ENCODE assay signal across 13 cellular contexts in genomic region chr22:41369089-41369745, GRCh38. TPM values are rescaled to one million over a fixed set of nuclear protein-coding genes. Genes with fewer than 3 reads are reported as not detected.
A peak's percentile ranks its signal among the peaks of the same experiment; 100 is the strongest.
DNase-seq lines count a peak whose midpoint lies in the region; ATAC-seq and TF ChIP-seq lines count a peak whose summit lies in the region.
"Had no signal": no experiment of that assay in that cellular context is flagged by ENCODE, and none has a peak within 500 bp of the region (broad histone marks: within the 10 kb centered on the region; RNA-seq: fewer than 3 reads in every experiment).

No MANE protein-coding gene starts in this region.

- no peak overlapping the region for H3K4me2 ChIP-seq in GM23338

- H3K36me3 Mint-ChIP-seq in GM23338 (ENCODE audit: low read depth), result no peaks in the 10 kb centered on the region
- H3K36me3 Mint-ChIP-seq: activated naive CD8-positive, alpha-beta T cell treated with anti-CD3 and anti-CD28 coated beads for 36 hours; memory B cell had no signal

- TF ChIP-seq CTCF in gastroesophageal sphincter (IDR thresholded peaks at IDR 0.05), result no peak
- TF ChIP-seq CTCF in foreskin keratinocyte (conservative IDR thresholded peaks at IDR 0.05), result no peak
- 0 out of 4 replicates have a peak, but pooled peaks of 1 of the 2 experiments have one; percentile 10 for TF ChIP-seq CTCF in GM23338 (conservative IDR thresholded peaks at IDR 0.05; ENCODE audit: low read depth in 2 of 2)

- no peak for TF ChIP-seq EP300 in gastroesophageal sphincter (IDR thresholded peaks at IDR 0.05)

- peaks cover 32% of the 10 kb centered on the region for H3K4me1 Mint-ChIP-seq in GM23338

- no peaks in the 10 kb centered on the region for H3K9me2 ChIP-seq in GM23338 (ENCODE audit: insufficient read depth)

- no peaks in the 10 kb centered on the region for H3K79me2 ChIP-seq in GM23338 (replicated peaks; ENCODE audit: insufficient read depth)

- no peaks in the 10 kb centered on the region for H3F3A ChIP-seq in GM23338 (replicated peaks; ENCODE audit: low read depth)

- ATAC-seq in gastroesophageal sphincter (no peak), HG02973 (IDR thresholded peaks at IDR 0.05; ENCODE audit: unreplicated experiment) (no peak), foreskin keratinocyte (no peak), GM23338 (no peak)
- ATAC-seq: Panc1, sciatic nerve had no signal

- H3K4me1 ChIP-seq in gastroesophageal sphincter, result peaks cover 0 to 67% (median 13%) of the 10 kb centered on the region in 3 donors
- H3K4me1 ChIP-seq in foreskin keratinocyte, result peaks cover 4% of the 10 kb centered on the region
- H3K4me1 ChIP-seq in GM23338 (ENCODE audit: insufficient read depth), result peaks cover 16% of the 10 kb centered on the region; the same call in 1 of the 2 replicates

- peak in 9 of 14 donors; percentile 29 to 76 (median 37) for DNase-seq in C1 segment of cervical spinal cord (lab: John Stamatoyannopoulos, UW)
- DNase-seq in NCI-H2171 (lab: John Stamatoyannopoulos, UW), result peak; percentile 74
- peak; percentile 30 for DNase-seq in putamen (ENCODE audit: low spot score)
- no peak for DNase-seq in T1000 (lab: John Stamatoyannopoulos, UW)
- no peak for DNase-seq in foreskin keratinocyte
- DNase-seq in GM23338 (ENCODE audit: low spot score), result no peak
- DNase-seq: activated naive CD8-positive, alpha-beta T cell treated with anti-CD3 and anti-CD28 coated beads for 36 hours; T-helper 9 cell had no signal

- H3K27me3 ChIP-seq in gastroesophageal sphincter, result no peaks in the 10 kb centered on the region
- peaks cover 25% of the 10 kb centered on the region for H3K27me3 ChIP-seq in foreskin keratinocyte
- no peaks in the 10 kb centered on the region for H3K27me3 ChIP-seq in GM23338 (ENCODE audit: insufficient read depth)

- peak overlapping the region; percentile 4 to 89 (median 85) for H3K27ac ChIP-seq in gastroesophageal sphincter
- H3K27ac ChIP-seq in foreskin keratinocyte, result no peak overlapping the region
- no peak overlapping the region for H3K27ac ChIP-seq in GM23338 (ENCODE audit: low read depth)

- no peak overlapping the region for H2AFZ ChIP-seq in GM23338

- TF ChIP-seq POLR2A in gastroesophageal sphincter (IDR thresholded peaks at IDR 0.05), result no peak

- WGBS in gastroesophageal sphincter (ENCODE audit: low coverage in 1 of 2), 2 donors, result 29 to 55% methylated on average over 2 to 3 of the region's 11 CpGs

- H3K4me3 ChIP-seq in gastroesophageal sphincter (peak overlapping the region; percentile 62 to 64), GM23338 (no peak overlapping the region)

- H3K9me3 ChIP-seq in gastroesophageal sphincter, result no peaks in the 10 kb centered on the region

- H4K20me1 ChIP-seq in GM23338 (replicated peaks; ENCODE audit: insufficient read depth), result no peaks in the 10 kb centered on the region

- H3K27me3 Mint-ChIP-seq in GM23338 (ENCODE audit: insufficient read depth, low read depth, poor library complexity), result no peaks in the 10 kb centered on the region

- H3K27ac Mint-ChIP-seq in GM23338, result no peak overlapping the region
- H3K27ac Mint-ChIP-seq: activated naive CD8-positive, alpha-beta T cell treated with anti-CD3 and anti-CD28 coated beads for 36 hours; memory B cell had no signal

- H3K9me3 Mint-ChIP-seq in GM23338, result no peaks in the 10 kb centered on the region; the same call in 2 of the 3 replicates
- H3K9me3 Mint-ChIP-seq: activated naive CD8-positive, alpha-beta T cell treated with anti-CD3 and anti-CD28 coated beads for 36 hours; memory B cell had no signal

- peaks cover 0 to 24% of the 10 kb centered on the region in 2 donors for H3K36me3 ChIP-seq in gastroesophageal sphincter
- H3K36me3 ChIP-seq in GM23338 (ENCODE audit: insufficient read depth), result no peaks in the 10 kb centered on the region

- no peak overlapping the region for H3K4me3 Mint-ChIP-seq in GM23338
- H3K4me3 Mint-ChIP-seq: activated naive CD8-positive, alpha-beta T cell treated with anti-CD3 and anti-CD28 coated beads for 36 hours; memory B cell had no signal

TF ChIP-seq in GM23338, 12 proteins besides CTCF, POLR2A, EP300 and RAD21 (continues in another document):
- TF ChIP-seq ETS1 (IDR thresholded peaks at IDR 0.05) (no peak), STAT1 (IDR thresholded peaks at IDR 0.05; ENCODE audit: unreplicated experiment) (no peak), ZNF331 (CRISPR knock-in tag; IDR thresholded peaks at IDR 0.05; ENCODE audit: low read depth) (no peak), ZNF114 (CRISPR knock-in tag; IDR thresholded peaks at IDR 0.05) (no peak), POLR2AphosphoS5 (IDR thresholded peaks at IDR 0.05; ENCODE audit: low read depth) (no peak), EZH2 (IDR thresholded peaks at IDR 0.05; ENCODE audit: low read depth, unreplicated experiment) (no peak), CREB1 (CRISPR knock-in tag; IDR thresholded peaks at IDR 0.05; ENCODE audit: low read depth) (no peak), EZH2phosphoT487 (IDR thresholded peaks at IDR 0.05; ENCODE audit: unreplicated experiment) (no peak), JUNB (IDR thresholded peaks at IDR 0.05; ENCODE audit: unreplicated experiment) (no peak), REST (IDR thresholded peaks at IDR 0.05; ENCODE audit: unreplicated experiment) (no peak)

RNA-seq across cellular contexts. Expression of gene TEF, which starts 12.5 kb away (rescaled TPM):
- total RNA-seq in gastroesophageal sphincter (10 to 100 TPM; 26.1 to 50.7 (median 37.0) TPM), foreskin keratinocyte (7.5 and 9.6 TPM in 2 replicates)
- polyA plus RNA-seq in foreskin keratinocyte (3.7 and 6.2 TPM in 2 replicates), GM23338 (2016; fragmentation: Nextera tagmentation; extraction: Ambion mirVana) (2.3 and 2.4 TPM in 2 replicates)
- 7.0 and 7.2 TPM in 2 replicates for total RNA-seq in GM23338 (2014; rRNA removed; shearing (Covaris generic))

Comparison
In these comparisons a context has a peak if more than half of its experiments do, and no peak if none do; other contexts are left out.
1. DNase-seq: peak in C1 segment of cervical spinal cord (9 of 14), NCI-H2171 (single experiment) and putamen (single experiment); none in T1000 (single experiment), foreskin keratinocyte (0 of 2) and GM23338 (single experiment).
2. H3K27ac ChIP-seq: peak in gastroesophageal sphincter (4 of 4); none in foreskin keratinocyte (single experiment) and GM23338 (single experiment).